17 cellular contexts compared by ENCODE assay signal in genomic region chr22:19079691-19080090, GRCh38. TPM values are rescaled to one million over a fixed set of nuclear protein-coding genes. Genes with fewer than 3 reads are reported as not detected.
A peak's percentile ranks its signal among the peaks of the same experiment; 100 is the strongest.
DNase-seq lines count a peak whose midpoint lies in the region; ATAC-seq and TF ChIP-seq lines count a peak whose summit lies in the region.
"Had no signal": no experiment of that assay in that cellular context is flagged by ENCODE, and none has a peak within 500 bp of the region (broad histone marks: within the 10 kb centered on the region; RNA-seq: fewer than 3 reads in every experiment).

No MANE protein-coding gene starts in this region.

- H3K36me3 Mint-ChIP-seq in activated CD4-positive, alpha-beta memory T cell treated with anti-CD3 and anti-CD28 coated beads, Interleukin-2, amount 10 ng/mL, durations not matched to agents 7 days and 5 days (ENCODE audit: low read depth): peaks cover 8% of the 10 kb centered on the region
- peaks cover 4% of the 10 kb centered on the region for H3K36me3 Mint-ChIP-seq in activated CD4-positive, alpha-beta memory T cell treated with anti-CD3 and anti-CD28 coated beads for 36 hours
- H3K36me3 Mint-ChIP-seq in CD4-positive, alpha-beta T cell (ENCODE audit: low read depth): peaks cover 51% of the 10 kb centered on the region

- POLR2A ChIA-PET in activated CD4-positive, alpha-beta memory T cell treated with anti-CD3 and anti-CD28 coated beads, Interleukin-2, amount 10 ng/mL, durations not matched to agents 7 days and 5 days (lab: Charles Lee): no interaction called here
- POLR2A ChIA-PET in activated CD4-positive, alpha-beta memory T cell treated with anti-CD3 and anti-CD28 coated beads for 36 hours (lab: Charles Lee): no interaction called here
- POLR2A ChIA-PET in CD4-positive, alpha-beta T cell (lab: Charles Lee): no interaction called here

- no peak overlapping the region for H3K4me3 Mint-ChIP-seq in activated CD4-positive, alpha-beta memory T cell treated with anti-CD3 and anti-CD28 coated beads, Interleukin-2, amount 10 ng/mL, durations not matched to agents 7 days and 5 days
- no peak overlapping the region for H3K4me3 Mint-ChIP-seq in activated CD4-positive, alpha-beta memory T cell treated with anti-CD3 and anti-CD28 coated beads for 36 hours
- no peak overlapping the region for H3K4me3 Mint-ChIP-seq in CD4-positive, alpha-beta T cell
- H3K4me3 Mint-ChIP-seq: CD4-positive, alpha-beta memory T cell; GM23338 had no signal

- no peak for TF ChIP-seq CTCF in CD4-positive, alpha-beta T cell (IDR thresholded peaks at IDR 0.05)
- TF ChIP-seq CTCF in coronary artery (IDR thresholded peaks at IDR 0.05): no peak
- no peak for TF ChIP-seq CTCF in upper lobe of right lung (IDR thresholded peaks at IDR 0.05)

- H3K4me3 ChIP-seq in coronary artery (no peak overlapping the region), upper lobe of right lung (no peak overlapping the region)
- H3K4me3 ChIP-seq: BLaER1 treated with 17β-estradiol and CSF1 and Interleukin-3, amounts not matched to agents 10 nM and 100 nM; GM23338 had no signal

- CTCF ChIA-PET in activated CD4-positive, alpha-beta memory T cell treated with anti-CD3 and anti-CD28 coated beads, Interleukin-2, amount 10 ng/mL, durations not matched to agents 7 days and 5 days (lab: Charles Lee): no interaction called here
- CTCF ChIA-PET in activated CD4-positive, alpha-beta memory T cell treated with anti-CD3 and anti-CD28 coated beads for 36 hours (lab: Charles Lee): no interaction called here
- CTCF ChIA-PET in CD4-positive, alpha-beta T cell (lab: Charles Lee): no interaction called here

- H3K27ac ChIP-seq in CD4-positive, alpha-beta T cell (ENCODE audit: low read depth, low read length): no peak overlapping the region
- no peak overlapping the region for H3K27ac ChIP-seq in coronary artery
- no peak overlapping the region for H3K27ac ChIP-seq in upper lobe of right lung
- H3K27ac ChIP-seq: BLaER1 treated with 17β-estradiol and CSF1 and Interleukin-3, amounts not matched to agents 10 nM and 100 nM had no signal

- H3K27ac Mint-ChIP-seq in activated CD4-positive, alpha-beta memory T cell treated with anti-CD3 and anti-CD28 coated beads, Interleukin-2, amount 10 ng/mL, durations not matched to agents 7 days and 5 days: no peak overlapping the region
- no peak overlapping the region for H3K27ac Mint-ChIP-seq in activated CD4-positive, alpha-beta memory T cell treated with anti-CD3 and anti-CD28 coated beads for 36 hours
- H3K27ac Mint-ChIP-seq in CD4-positive, alpha-beta T cell: peak overlapping the region; percentile 30
- H3K27ac Mint-ChIP-seq: GM23338 had no signal

- peaks cover 23% of the 10 kb centered on the region for H3K36me3 ChIP-seq in upper lobe of right lung

- DNase-seq in activated CD4-positive, alpha-beta memory T cell treated with anti-CD3 and anti-CD28 coated beads, Interleukin-2, amount 10 ng/mL, durations not matched to agents 7 days and 5 days: peak; percentile 11
- DNase-seq in activated CD4-positive, alpha-beta memory T cell treated with anti-CD3 and anti-CD28 coated beads for 36 hours: no peak
- no peak for DNase-seq in CD4-positive, alpha-beta T cell
- DNase-seq in coronary artery (ENCODE audit: low spot score) (peak; percentile 47), pons (ENCODE audit: low spot score) (peak; percentile 34), C1 segment of cervical spinal cord (lab: John Stamatoyannopoulos, UW) (no peak), upper lobe of right lung (no peak)
- DNase-seq: 8988T; ACHN; CD4-positive, alpha-beta memory T cell; COR-L47; DMS153; DMS79 treated with DMSO at 0.1 percent for 48 hours; EL; H7 had no signal

- H3K4me1 Mint-ChIP-seq in activated CD4-positive, alpha-beta memory T cell treated with anti-CD3 and anti-CD28 coated beads, Interleukin-2, amount 10 ng/mL, durations not matched to agents 7 days and 5 days: no peaks in the 10 kb centered on the region
- peaks cover 3% of the 10 kb centered on the region for H3K4me1 Mint-ChIP-seq in activated CD4-positive, alpha-beta memory T cell treated with anti-CD3 and anti-CD28 coated beads for 36 hours (ENCODE audit: low read depth)
- peaks cover 5% of the 10 kb centered on the region for H3K4me1 Mint-ChIP-seq in CD4-positive, alpha-beta T cell (ENCODE audit: low read depth)
- H3K4me1 Mint-ChIP-seq: GM23338 had no signal

- no peaks in the 10 kb centered on the region for H3K27me3 Mint-ChIP-seq in activated CD4-positive, alpha-beta memory T cell treated with anti-CD3 and anti-CD28 coated beads, Interleukin-2, amount 10 ng/mL, durations not matched to agents 7 days and 5 days
- no peaks in the 10 kb centered on the region for H3K27me3 Mint-ChIP-seq in activated CD4-positive, alpha-beta memory T cell treated with anti-CD3 and anti-CD28 coated beads for 36 hours
- no peaks in the 10 kb centered on the region for H3K27me3 Mint-ChIP-seq in CD4-positive, alpha-beta T cell
- H3K27me3 Mint-ChIP-seq: CD4-positive, alpha-beta memory T cell had no signal

- H3K27me3 ChIP-seq in CD4-positive, alpha-beta T cell (ENCODE audit: control insufficient read depth, insufficient read depth, low read length): no peaks in the 10 kb centered on the region
- H3K27me3 ChIP-seq in upper lobe of right lung: no peaks in the 10 kb centered on the region
- H3K27me3 ChIP-seq: BLaER1 treated with 17β-estradiol and CSF1 and Interleukin-3, amounts not matched to agents 10 nM and 100 nM had no signal

- intact Hi-C loops in activated CD4-positive, alpha-beta memory T cell treated with anti-CD3 and anti-CD28 coated beads for 36 hours (cut with micrococcal nuclease): no loop called here
- intact Hi-C loops in CD4-positive, alpha-beta T cell (cut with DNase I, micrococcal nuclease): no loop called here
- intact Hi-C loops in upper lobe of right lung (cut with DNase I): no loop called here

- H3K4me1 ChIP-seq in upper lobe of right lung: no peaks in the 10 kb centered on the region

- H3K9me3 ChIP-seq in CD4-positive, alpha-beta T cell (ENCODE audit: control insufficient read depth, low read length): no peaks in the 10 kb centered on the region
- no peaks in the 10 kb centered on the region for H3K9me3 ChIP-seq in upper lobe of right lung
- H3K9me3 ChIP-seq: BLaER1 treated with 17β-estradiol and CSF1 and Interleukin-3, amounts not matched to agents 10 nM and 100 nM had no signal

- no peaks in the 10 kb centered on the region for H3K9me3 Mint-ChIP-seq in activated CD4-positive, alpha-beta memory T cell treated with anti-CD3 and anti-CD28 coated beads, Interleukin-2, amount 10 ng/mL, durations not matched to agents 7 days and 5 days
- H3K9me3 Mint-ChIP-seq in activated CD4-positive, alpha-beta memory T cell treated with anti-CD3 and anti-CD28 coated beads for 36 hours: no peaks in the 10 kb centered on the region
- H3K9me3 Mint-ChIP-seq in CD4-positive, alpha-beta T cell: no peaks in the 10 kb centered on the region
- H3K9me3 Mint-ChIP-seq: CD4-positive, alpha-beta memory T cell; GM23338 had no signal

- no peak for ATAC-seq in CD4-positive, alpha-beta T cell (ENCODE audit: poor library complexity)
- ATAC-seq in upper lobe of right lung: no peak
- ATAC-seq: GM23338 had no signal

RNA-seq across cellular contexts. Expression of gene DGCR2, which starts 42.5 kb away (rescaled TPM):
- 10 to 100 TPM; 29.7 to 30.8 TPM for total RNA-seq in activated CD4-positive, alpha-beta memory T cell treated with anti-CD3 and anti-CD28 coated beads, Interleukin-2, amount 10 ng/mL, durations not matched to agents 7 days and 5 days
- 10 to 100 TPM; 17.4 to 17.6 TPM for total RNA-seq in activated CD4-positive, alpha-beta memory T cell treated with anti-CD3 and anti-CD28 coated beads for 36 hours
- 10 to 100 TPM; 31.9 to 35.5 TPM for total RNA-seq in CD4-positive, alpha-beta T cell
- total RNA-seq in upper lobe of right lung: 70.6 TPM

RNA-seq across cellular contexts. Expression of gene TSSK2, which starts 51.4 kb away (rescaled TPM):
- not detected for total RNA-seq in activated CD4-positive, alpha-beta memory T cell treated with anti-CD3 and anti-CD28 coated beads, Interleukin-2, amount 10 ng/mL, durations not matched to agents 7 days and 5 days
- total RNA-seq in activated CD4-positive, alpha-beta memory T cell treated with anti-CD3 and anti-CD28 coated beads for 36 hours: not detected
- under 1 TPM in 1 of 2 experiments, not detected in 1; 0.31 TPM for total RNA-seq in CD4-positive, alpha-beta T cell
- total RNA-seq in upper lobe of right lung: not detected
- total RNA-seq: CD4-positive, alpha-beta memory T cell; GM23338; H7 had no signal

Comparison
In these comparisons a context has a peak if more than half of its experiments do, and no peak if none do; other contexts are left out.
1. DNase-seq: peak in activated CD4-positive, alpha-beta memory T cell treated with anti-CD3 and anti-CD28 coated beads, Interleukin-2, amount 10 ng/mL, durations not matched to agents 7 days and 5 days (single experiment), coronary artery (single experiment) and pons (single experiment); none in activated CD4-positive, alpha-beta memory T cell treated with anti-CD3 and anti-CD28 coated beads for 36 hours (single experiment), CD4-positive, alpha-beta T cell (0 of 10), C1 segment of cervical spinal cord (0 of 14) and upper lobe of right lung (single experiment).